ENCODE assay signal across 8 cellular contexts in the genomic region with DNA sequence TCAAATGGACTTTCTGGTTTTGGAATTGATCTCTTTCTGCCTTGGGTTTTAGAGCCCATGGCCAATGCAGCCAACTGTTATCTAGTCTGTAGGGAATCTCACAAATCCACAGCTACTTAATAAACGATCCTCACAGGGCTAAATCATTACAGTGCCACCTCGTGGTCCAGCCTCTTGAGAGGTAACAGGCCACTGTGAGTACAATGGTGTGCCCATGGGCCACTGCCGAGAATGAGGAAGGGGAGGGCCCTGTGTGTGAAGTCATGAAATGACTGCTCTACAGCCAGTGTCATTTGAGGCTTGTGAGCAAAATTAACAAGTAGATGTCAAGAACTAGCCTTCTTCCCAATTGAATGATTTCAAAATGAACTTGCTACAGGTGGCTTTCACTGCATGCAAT. TPM values are rescaled to one million over a fixed set of nuclear protein-coding genes. Genes with fewer than 3 reads are reported as not detected.
DNase-seq lines count a peak whose midpoint lies in the region; ATAC-seq lines count a peak whose summit lies in the region.

No MANE protein-coding gene starts in this region.

- DNase-seq in DMS 273 (lab: John Stamatoyannopoulos, UW; ENCODE audit: unreplicated experiment), result peak; percentile 40
- DNase-seq in DMS 273 treated with DMSO at 0.1 percent for 48 hours (lab: John Stamatoyannopoulos, UW), result no peak
- peak; percentile 68 for DNase-seq in RPMI8226
- peak; percentile 35 for DNase-seq in left ventricle myocardium superior
- no peak for DNase-seq in kidney glomerular epithelial cell (lab: John Stamatoyannopoulos, UW)
- no peak for DNase-seq in NCI-H128 (lab: John Stamatoyannopoulos, UW; ENCODE audit: unreplicated experiment)
- DNase-seq in superior temporal gyrus (ENCODE audit: extremely low spot score), result no peak

- ATAC-seq in HG02938 (IDR thresholded peaks at IDR 0.05; ENCODE audit: unreplicated experiment) (peak; percentile 52), left ventricle myocardium superior (peak; percentile 70)

- intact Hi-C loops in left ventricle myocardium superior (cut with micrococcal nuclease), result loop anchor here (10.0 kb wide), 1 partner anchor 489 kb away; no protein-coding TSS in a partner anchor

RNA-seq across cellular contexts. Expression of gene GMPR, which starts 54.3 kb away (rescaled TPM):
- 112 TPM for total RNA-seq in left ventricle myocardium superior

RNA-seq across cellular contexts. Expression of gene MYLIP, which starts 55.2 kb away (rescaled TPM):
- total RNA-seq in left ventricle myocardium superior, result 12.9 TPM

Comparison
In these comparisons a context has a peak if more than half of its experiments do, and no peak if none do; other contexts are left out.
1. DNase-seq: peak in DMS 273 (single experiment), RPMI8226 (single experiment) and left ventricle myocardium superior (single experiment); none in DMS 273 treated with DMSO at 0.1 percent for 48 hours (single experiment), kidney glomerular epithelial cell (single experiment), NCI-H128 (single experiment) and superior temporal gyrus (single experiment).